1 cellular context compared by ENCODE assay signal in the genomic region with DNA sequence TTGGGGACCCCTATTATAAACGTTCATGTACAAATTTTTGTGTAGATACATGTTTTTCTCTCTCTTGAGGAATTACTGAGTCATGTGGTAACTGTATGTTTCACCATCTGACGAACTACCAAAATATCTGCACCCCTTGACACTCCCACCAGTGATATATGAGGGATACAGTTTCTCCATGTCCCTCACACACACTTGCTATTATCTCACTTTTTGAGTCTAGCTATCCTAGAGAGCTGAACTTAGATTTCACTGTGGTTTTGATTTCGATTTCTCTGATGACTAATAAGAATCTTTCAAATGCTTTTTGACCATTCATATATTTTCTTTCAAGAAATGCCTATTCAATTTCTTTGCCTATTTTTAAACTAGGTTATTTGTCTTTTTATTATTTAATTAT.
TF ChIP-seq lines count a peak whose summit lies in the region.

No MANE protein-coding gene starts in this region.

TF ChIP-seq in HepG2, 621 proteins besides CTCF, POLR2A, EP300 and RAD21 (continued from another document):
- TF ChIP-seq STAT5B (CRISPR knock-in tag; IDR thresholded peaks at IDR 0.05) (no peak), KDM1A (CRISPR knock-in tag; IDR thresholded peaks at IDR 0.05) (no peak)
- TF ChIP-seq, protein P1, sequence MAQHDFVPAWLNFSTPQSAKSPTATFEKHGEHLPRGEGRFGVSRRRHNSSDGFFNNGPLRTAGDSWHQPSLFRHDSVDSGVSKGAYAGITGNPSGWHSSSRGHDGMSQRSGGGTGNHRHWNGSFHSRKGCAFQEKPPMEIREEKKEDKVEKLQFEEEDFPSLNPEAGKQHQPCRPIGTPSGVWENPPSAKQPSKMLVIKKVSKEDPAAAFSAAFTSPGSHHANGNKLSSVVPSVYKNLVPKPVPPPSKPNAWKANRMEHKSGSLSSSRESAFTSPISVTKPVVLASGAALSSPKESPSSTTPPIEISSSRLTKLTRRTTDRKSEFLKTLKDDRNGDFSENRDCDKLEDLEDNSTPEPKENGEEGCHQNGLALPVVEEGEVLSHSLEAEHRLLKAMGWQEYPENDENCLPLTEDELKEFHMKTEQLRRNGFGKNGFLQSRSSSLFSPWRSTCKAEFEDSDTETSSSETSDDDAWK (CRISPR knock-in tag; IDR thresholded peaks at IDR 0.05), result no peak
- TF ChIP-seq, protein P2, sequence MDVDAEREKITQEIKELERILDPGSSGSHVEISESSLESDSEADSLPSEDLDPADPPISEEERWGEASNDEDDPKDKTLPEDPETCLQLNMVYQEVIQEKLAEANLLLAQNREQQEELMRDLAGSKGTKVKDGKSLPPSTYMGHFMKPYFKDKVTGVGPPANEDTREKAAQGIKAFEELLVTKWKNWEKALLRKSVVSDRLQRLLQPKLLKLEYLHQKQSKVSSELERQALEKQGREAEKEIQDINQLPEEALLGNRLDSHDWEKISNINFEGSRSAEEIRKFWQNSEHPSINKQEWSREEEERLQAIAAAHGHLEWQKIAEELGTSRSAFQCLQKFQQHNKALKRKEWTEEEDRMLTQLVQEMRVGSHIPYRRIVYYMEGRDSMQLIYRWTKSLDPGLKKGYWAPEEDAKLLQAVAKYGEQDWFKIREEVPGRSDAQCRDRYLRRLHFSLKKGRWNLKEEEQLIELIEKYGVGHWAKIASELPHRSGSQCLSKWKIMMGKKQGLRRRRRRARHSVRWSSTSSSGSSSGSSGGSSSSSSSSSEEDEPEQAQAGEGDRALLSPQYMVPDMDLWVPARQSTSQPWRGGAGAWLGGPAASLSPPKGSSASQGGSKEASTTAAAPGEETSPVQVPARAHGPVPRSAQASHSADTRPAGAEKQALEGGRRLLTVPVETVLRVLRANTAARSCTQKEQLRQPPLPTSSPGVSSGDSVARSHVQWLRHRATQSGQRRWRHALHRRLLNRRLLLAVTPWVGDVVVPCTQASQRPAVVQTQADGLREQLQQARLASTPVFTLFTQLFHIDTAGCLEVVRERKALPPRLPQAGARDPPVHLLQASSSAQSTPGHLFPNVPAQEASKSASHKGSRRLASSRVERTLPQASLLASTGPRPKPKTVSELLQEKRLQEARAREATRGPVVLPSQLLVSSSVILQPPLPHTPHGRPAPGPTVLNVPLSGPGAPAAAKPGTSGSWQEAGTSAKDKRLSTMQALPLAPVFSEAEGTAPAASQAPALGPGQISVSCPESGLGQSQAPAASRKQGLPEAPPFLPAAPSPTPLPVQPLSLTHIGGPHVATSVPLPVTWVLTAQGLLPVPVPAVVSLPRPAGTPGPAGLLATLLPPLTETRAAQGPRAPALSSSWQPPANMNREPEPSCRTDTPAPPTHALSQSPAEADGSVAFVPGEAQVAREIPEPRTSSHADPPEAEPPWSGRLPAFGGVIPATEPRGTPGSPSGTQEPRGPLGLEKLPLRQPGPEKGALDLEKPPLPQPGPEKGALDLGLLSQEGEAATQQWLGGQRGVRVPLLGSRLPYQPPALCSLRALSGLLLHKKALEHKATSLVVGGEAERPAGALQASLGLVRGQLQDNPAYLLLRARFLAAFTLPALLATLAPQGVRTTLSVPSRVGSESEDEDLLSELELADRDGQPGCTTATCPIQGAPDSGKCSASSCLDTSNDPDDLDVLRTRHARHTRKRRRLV (CRISPR knock-in tag; IDR thresholded peaks at IDR 0.05), result no peak
